In the genomic region with DNA sequence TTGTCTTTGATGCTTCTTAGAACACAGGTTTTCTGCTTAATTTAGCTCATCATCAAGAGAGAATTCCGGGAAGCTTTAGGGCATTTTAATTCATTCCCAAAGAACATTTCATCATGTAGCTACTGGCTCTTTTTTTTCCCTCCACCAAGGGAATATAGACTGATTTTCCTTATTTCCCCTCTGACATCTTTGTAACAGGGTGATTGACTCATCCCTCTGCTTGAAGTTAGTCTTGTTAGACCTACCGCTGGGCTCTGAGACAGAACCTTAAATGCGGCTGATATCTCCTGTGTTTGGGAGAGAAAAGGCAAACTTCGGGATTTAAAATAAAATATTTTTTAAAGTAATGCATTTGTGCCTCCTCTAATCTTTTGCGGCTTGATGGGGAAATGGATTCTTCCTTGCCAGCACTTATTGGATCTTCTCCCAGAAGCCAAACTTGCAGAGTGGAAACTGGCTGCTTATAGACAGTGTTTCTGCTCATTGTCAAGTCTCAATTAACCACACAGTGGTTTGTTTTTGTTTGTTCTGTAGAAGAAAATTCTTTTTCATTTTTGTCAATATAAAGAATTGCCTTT, we compare ENCODE assay signal across 20 cellular contexts.
DNase-seq lines count a peak whose midpoint lies in the region; ATAC-seq and TF ChIP-seq lines count a peak whose summit lies in the region.
"Had no signal": no experiment of that assay in that cellular context is flagged by ENCODE, and none has a peak within 500 bp of the region (broad histone marks: within the 10 kb centered on the region; RNA-seq: fewer than 3 reads in every experiment).

No MANE protein-coding gene starts in this region.

- TF ChIP-seq CTCF in AG10803 (conservative IDR thresholded peaks at IDR 0.05; ENCODE audit: low read length) (no peak), astrocyte of the cerebellum (IDR thresholded peaks at IDR 0.05; ENCODE audit: low read depth, low read length, missing control alignments) (no peak), omental fat pad (IDR thresholded peaks at IDR 0.05) (no peak)

- peak; percentile 72 for DNase-seq in AG10803 (ENCODE audit: low read depth)
- DNase-seq in astrocyte of the cerebellum (ENCODE audit: low read depth): peak; percentile 20
- no peak for DNase-seq in Right ventricle myocardium superior
- no peak for DNase-seq in omental fat pad (ENCODE audit: low spot score)
- DNase-seq in sciatic nerve (ENCODE audit: low spot score): no peak
- no peak for DNase-seq in germinal center (ENCODE audit: low spot score)
- no peak for DNase-seq in NCI-H526 (lab: John Stamatoyannopoulos, UW)
- DNase-seq: body of pancreas; effector memory CD8-positive, alpha-beta T cell; HCEC 1CT; hippocampal formation; NCI-H2029; NCI-H510A; NK-92 treated with Interleukin-12 subunit alpha and Interleukin-12 subunit beta, amount 100 ng/mL, for 24 hours; stimulated activated CD4-positive, alpha-beta T cell treated with anti-CD3 and anti-CD28 coated beads, Interleukin-4, amount 100 ng/mL, for 24 hours; stomach; T1000 had no signal

- intact Hi-C loops in Right ventricle myocardium superior (cut with DNase I) (no loop called here), sciatic nerve (cut with DNase I) (no loop called here)

- ATAC-seq in Right ventricle myocardium superior (ENCODE audit: poor library complexity) (peak; percentile 61), omental fat pad (ENCODE audit: low FRiP score) (peak; percentile 80), HG03095 (IDR thresholded peaks at IDR 0.05; ENCODE audit: unreplicated experiment) (no peak), sciatic nerve (no peak)
- ATAC-seq: body of pancreas; effector memory CD8-positive, alpha-beta T cell; natural killer cell treated with Interleukin-12 subunit alpha and Interleukin-12 subunit beta and Interleukin-15 and Interleukin-18, amount 100 ng/mL, for 72 hours had no signal

- H3K4me3 ChIP-seq in AG10803 (ENCODE audit: low read length) (no peak overlapping the region), astrocyte of the cerebellum (ENCODE audit: low read depth, low read length) (no peak overlapping the region)
- H3K4me3 ChIP-seq: body of pancreas, smooth muscle cell, stomach had no signal

- in situ Hi-C loops in astrocyte of the cerebellum (cut with HindIII; ENCODE audit: low sequenced_read_pairs): no loop called here

Comparison
In these comparisons a context has a peak if more than half of its experiments do, and no peak if none do; other contexts are left out.
1. DNase-seq: peak in AG10803 (single experiment) and astrocyte of the cerebellum (single experiment); none in Right ventricle myocardium superior (single experiment), omental fat pad (single experiment), sciatic nerve (single experiment), germinal center (single experiment) and NCI-H526 (0 of 2).
2. ATAC-seq: peak in Right ventricle myocardium superior (single experiment) and omental fat pad (single experiment); none in HG03095 (single experiment) and sciatic nerve (single experiment).